In the genomic region with DNA sequence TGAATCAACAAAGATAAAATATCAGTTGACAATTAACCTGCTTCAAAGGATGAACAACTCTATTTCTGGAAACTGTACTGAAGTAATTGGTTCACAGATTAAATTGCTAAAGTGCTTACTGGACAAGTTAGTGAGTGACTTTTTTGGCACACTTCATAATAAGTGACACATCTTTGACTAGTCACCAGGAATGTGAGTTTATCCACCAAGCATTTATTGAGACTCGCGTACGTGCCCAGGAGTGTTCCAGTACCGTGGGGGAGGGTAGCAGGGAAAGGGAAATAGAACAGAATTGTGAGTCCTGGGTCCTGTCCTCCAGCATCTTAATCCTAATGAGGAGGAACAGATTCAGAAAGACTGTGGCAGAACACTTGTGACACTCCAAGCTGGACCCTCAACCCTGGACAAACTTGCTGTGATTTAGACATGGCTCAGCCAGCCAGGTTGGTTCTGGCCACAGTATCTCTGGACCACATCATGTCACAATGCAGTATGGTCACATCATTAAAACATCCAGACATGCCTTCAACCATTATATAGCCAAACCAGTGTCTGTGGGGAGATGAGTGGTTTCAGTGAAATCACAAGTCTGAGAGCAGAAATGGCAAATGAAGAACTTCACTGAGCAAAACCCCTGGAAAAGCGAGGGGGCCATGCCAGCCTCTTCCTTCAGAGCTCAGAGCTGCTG, we compare ENCODE assay signal across 16 cellular contexts.
DNase-seq lines count a peak whose midpoint lies in the region; ATAC-seq lines count a peak whose summit lies in the region.
"Had no signal": no experiment of that assay in that cellular context is flagged by ENCODE, and none has a peak within 500 bp of the region (broad histone marks: within the 10 kb centered on the region; RNA-seq: fewer than 3 reads in every experiment).

No MANE protein-coding gene starts in this region.

- H3K9me3 ChIP-seq in adipocyte (ENCODE audit: control insufficient read depth, low read length), result no peaks in the 10 kb centered on the region
- H3K9me3 ChIP-seq: spleen had no signal

- H3K4me3 ChIP-seq in adipocyte (ENCODE audit: low read length), result peak overlapping the region; percentile 28
- H3K4me3 ChIP-seq: neural progenitor cell, spleen, tibial nerve had no signal

- no peaks in the 10 kb centered on the region for H3K36me3 ChIP-seq in adipocyte (ENCODE audit: control insufficient read depth, insufficient read depth, low read length, severe bottlenecking)
- H3K36me3 ChIP-seq: neural progenitor cell, spleen, tibial nerve had no signal

- DNase-seq in Right ventricle myocardium superior, result no peak
- DNase-seq in cardiac septum (ENCODE audit: low spot score), result no peak
- DNase-seq in adipocyte (ENCODE audit: low read depth), result peak; percentile 24
- DNase-seq in hepatic stellate cell (ENCODE audit: low spot score), result peak; percentile 63
- no peak for DNase-seq in posterior cingulate gyrus
- no peak for DNase-seq in NCI-H2029 treated with DMSO at 0.1 percent for 48 hours (lab: John Stamatoyannopoulos, UW)
- DNase-seq in activated T-cell treated with anti-CD3 and anti-CD28 coated beads, Interleukin-2, amount 50 U/mL, for 1 hour, result no peak
- DNase-seq: activated naive CD4-positive, alpha-beta T cell treated with anti-CD3 and anti-CD28 coated beads for 36 hours; DMS 273 treated with DMSO at 0.1 percent for 48 hours; left cardiac atrium; NCI-H1417; NCI-H524 treated with DMSO at 0.1 percent for 48 hours; spleen had no signal

- peaks cover 35% of the 10 kb centered on the region for H3K4me1 ChIP-seq in adipocyte (ENCODE audit: control insufficient read depth, insufficient read depth, low read length)
- H3K4me1 ChIP-seq: spleen had no signal

- ATAC-seq in Right ventricle myocardium superior (ENCODE audit: poor library complexity) (peak; percentile 78), HG03378 (IDR thresholded peaks at IDR 0.05; ENCODE audit: unreplicated experiment) (no peak)

- no peaks in the 10 kb centered on the region for H3K27me3 ChIP-seq in adipocyte (replicated peaks; ENCODE audit: control insufficient read depth, insufficient read depth, low read length)
- H3K27me3 ChIP-seq: neural progenitor cell, spleen, tibial nerve had no signal

- intact Hi-C loops in Right ventricle myocardium superior (cut with DNase I) (no loop called here), cardiac septum (cut with DNase I) (no loop called here), posterior cingulate gyrus (cut with DNase I) (no loop called here)

- H3K9ac ChIP-seq in adipocyte (ENCODE audit: low read length), result peak overlapping the region; percentile 73
- H3K9ac ChIP-seq: neural progenitor cell had no signal

Comparison
In these comparisons a context has a peak if more than half of its experiments do, and no peak if none do; other contexts are left out.
1. DNase-seq: peak in adipocyte (single experiment) and hepatic stellate cell (single experiment); none in Right ventricle myocardium superior (single experiment), cardiac septum (single experiment), posterior cingulate gyrus (0 of 10), NCI-H2029 treated with DMSO at 0.1 percent for 48 hours (single experiment) and activated T-cell treated with anti-CD3 and anti-CD28 coated beads, Interleukin-2, amount 50 U/mL, for 1 hour (single experiment).